ENCODE assay signal across 22 cellular contexts in the genomic region with DNA sequence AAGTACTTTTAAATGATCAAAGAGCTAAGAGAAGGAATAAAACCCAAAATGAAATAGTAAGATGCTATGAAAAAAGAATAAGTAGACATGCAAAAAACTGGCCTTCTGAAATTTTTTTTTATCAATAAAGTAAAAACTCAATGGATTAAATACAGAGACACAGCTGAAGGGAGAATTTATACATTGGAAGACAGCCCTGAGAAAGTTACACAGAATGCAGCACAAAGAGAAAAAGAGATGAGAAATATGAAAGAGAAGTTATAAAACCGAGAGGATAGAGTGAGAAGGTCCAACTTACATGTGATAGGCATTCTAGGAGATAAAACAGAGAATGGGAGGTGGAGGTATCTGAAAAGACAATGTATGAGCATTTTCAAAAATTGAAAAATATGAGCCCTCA.
"Had no signal": no experiment of that assay in that cellular context is flagged by ENCODE, and none has a peak within 500 bp of the region (broad histone marks: within the 10 kb centered on the region; RNA-seq: fewer than 3 reads in every experiment).

No MANE protein-coding gene starts in this region.

- H3K4me3 Mint-ChIP-seq: activated B cell treated with CpG ODN at 0.5 μM for 24 hours; activated CD4-positive, alpha-beta memory T cell treated with anti-CD3 and anti-CD28 coated beads for 36 hours; activated CD4-positive, alpha-beta T cell treated with anti-CD3 and anti-CD28 coated beads, Interleukin-2, amount 10 ng/mL, durations not matched to agents 7 days and 5 days; activated naive CD4-positive, alpha-beta T cell treated with anti-CD3 and anti-CD28 coated beads, Interleukin-2, amount 10 ng/mL, durations not matched to agents 7 days and 5 days; activated T-cell treated with anti-CD3 and anti-CD28 coated beads, Interleukin-2, amount 50 U/mL, for 24 hours; activated T-helper 17 cell treated with anti-CD3 and anti-CD28 coated beads, Interleukin-2, amount 50 U/mL, for 72 hours; brain; central memory CD8-positive, alpha-beta T cell had no signal

- H3K27ac Mint-ChIP-seq: activated B cell treated with CpG ODN at 0.5 μM for 24 hours; activated CD4-positive, alpha-beta memory T cell treated with anti-CD3 and anti-CD28 coated beads for 36 hours; activated CD4-positive, alpha-beta T cell treated with anti-CD3 and anti-CD28 coated beads, Interleukin-2, amount 10 ng/mL, durations not matched to agents 7 days and 5 days; activated naive CD4-positive, alpha-beta T cell treated with anti-CD3 and anti-CD28 coated beads, Interleukin-2, amount 10 ng/mL, durations not matched to agents 7 days and 5 days; activated T-cell treated with anti-CD3 and anti-CD28 coated beads, Interleukin-2, amount 50 U/mL, for 24 hours; activated T-helper 17 cell treated with anti-CD3 and anti-CD28 coated beads, Interleukin-2, amount 50 U/mL, for 72 hours; brain had no signal

- H3K27ac ChIP-seq: SK-N-MC had no signal

- H3K27me3 Mint-ChIP-seq: activated B cell treated with CpG ODN at 0.5 μM for 24 hours; activated CD4-positive, alpha-beta memory T cell treated with anti-CD3 and anti-CD28 coated beads for 36 hours; activated CD4-positive, alpha-beta T cell treated with anti-CD3 and anti-CD28 coated beads, Interleukin-2, amount 10 ng/mL, durations not matched to agents 7 days and 5 days; activated naive CD4-positive, alpha-beta T cell treated with anti-CD3 and anti-CD28 coated beads, Interleukin-2, amount 10 ng/mL, durations not matched to agents 7 days and 5 days; activated T-cell treated with anti-CD3 and anti-CD28 coated beads, Interleukin-2, amount 50 U/mL, for 24 hours; activated T-helper 17 cell treated with anti-CD3 and anti-CD28 coated beads, Interleukin-2, amount 50 U/mL, for 72 hours; central memory CD8-positive, alpha-beta T cell had no signal

- DNase-seq: activated B cell treated with CpG ODN at 0.5 μM for 24 hours; activated CD4-positive, alpha-beta memory T cell treated with anti-CD3 and anti-CD28 coated beads for 36 hours; activated CD4-positive, alpha-beta T cell treated with anti-CD3 and anti-CD28 coated beads, Interleukin-2, amount 10 ng/mL, durations not matched to agents 7 days and 5 days; activated gamma-delta T cell; activated naive CD4-positive, alpha-beta T cell treated with anti-CD3 and anti-CD28 coated beads, Interleukin-2, amount 10 ng/mL, durations not matched to agents 7 days and 5 days; activated T-cell treated with anti-CD3 and anti-CD28 coated beads, Interleukin-2, amount 50 U/mL, for 24 hours; amygdala; KG1; NCI-H1092; NCI-H1417; NCI-H1930; NCI-H2171; NCI-H2227 treated with DMSO at 0.1 percent for 48 hours; NCI-H526 treated with DMSO at 0.1 percent for 48 hours; NCI-H82; RPMI8226; SW 1271 had no signal

- ATAC-seq: activated T-helper 17 cell treated with anti-CD3 and anti-CD28 coated beads, Interleukin-2, amount 50 U/mL, for 72 hours; Right ventricle myocardium inferior had no signal

- H3K4me3 ChIP-seq: SK-N-MC had no signal
